Comparison of ENCODE assay signal across 7 cellular contexts in the genomic region with DNA sequence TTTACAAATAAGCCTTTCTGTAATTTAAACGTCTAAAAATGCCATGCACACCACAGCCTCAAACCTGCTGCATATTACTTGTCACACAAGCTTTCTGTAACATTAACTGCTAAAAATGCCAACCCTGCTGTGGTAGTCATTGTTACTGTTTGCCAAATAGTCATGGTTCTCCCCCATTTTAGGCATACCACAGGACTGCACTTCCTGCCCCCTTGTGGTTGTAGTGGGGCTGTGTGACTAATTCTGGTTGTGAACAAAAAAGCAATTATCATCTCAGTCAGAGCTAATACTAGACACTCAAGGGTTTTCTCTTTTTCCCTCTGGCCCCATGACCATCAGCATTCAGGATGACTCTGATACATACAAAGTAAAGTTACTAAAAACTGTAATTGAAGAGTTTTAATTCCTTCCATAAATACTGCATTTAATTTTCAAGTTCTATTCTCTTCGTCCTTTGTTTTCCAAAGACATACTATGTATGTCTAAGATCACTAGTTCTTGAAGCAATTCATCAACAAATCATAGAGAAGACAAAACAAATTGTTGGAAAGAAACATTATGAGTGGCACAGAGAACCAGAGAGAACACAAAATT. TPM values are rescaled to one million over a fixed set of nuclear protein-coding genes. Genes with fewer than 3 reads are reported as not detected.
DNase-seq lines count a peak whose midpoint lies in the region; ATAC-seq and TF ChIP-seq lines count a peak whose summit lies in the region.

No MANE protein-coding gene starts in this region.

- H3K27me3 ChIP-seq in SU-DHL-6 (ENCODE audit: low read length), result no peaks in the 10 kb centered on the region

- TF ChIP-seq CTCF in SU-DHL-6 (IDR thresholded peaks at IDR 0.05; ENCODE audit: insufficient read depth, low read length, poor library complexity, severe bottlenecking), result peak; percentile 48

- H3K79me2 ChIP-seq in SU-DHL-6 (ENCODE audit: insufficient read depth, low read length), result no peaks in the 10 kb centered on the region

- no peak overlapping the region for H3K27ac ChIP-seq in SU-DHL-6 (ENCODE audit: low read depth, low read length)

- no peaks in the 10 kb centered on the region for H3K9me3 Mint-ChIP-seq in stimulated activated naive CD8-positive, alpha-beta T cell treated with anti-CD3 and anti-CD28 coated beads, Interleukin-15, amount 100 ng/mL, for 72 hours

- H3F3A ChIP-seq in SU-DHL-6 (ENCODE audit: insufficient read depth), result no peaks in the 10 kb centered on the region

- DNase-seq in Daoy (ENCODE audit: low read depth) (peak; percentile 77), GM19238 (ENCODE audit: insufficient read length, low spot score) (peak; percentile 11), HS-27A (ENCODE audit: low read depth) (peak; percentile 42), glomerular visceral epithelial cell (ENCODE audit: extremely low spot score) (peak; percentile 66), mucosa of gallbladder (ENCODE audit: low spot score) (no peak)
- peak in 1 of 2 donors; percentile 14 for DNase-seq in stimulated activated naive CD8-positive, alpha-beta T cell treated with anti-CD3 and anti-CD28 coated beads, Interleukin-15, amount 100 ng/mL, for 72 hours

- H3K27ac Mint-ChIP-seq in stimulated activated naive CD8-positive, alpha-beta T cell treated with anti-CD3 and anti-CD28 coated beads, Interleukin-15, amount 100 ng/mL, for 72 hours, result no peak overlapping the region

- no peak overlapping the region for H3K4me3 Mint-ChIP-seq in stimulated activated naive CD8-positive, alpha-beta T cell treated with anti-CD3 and anti-CD28 coated beads, Interleukin-15, amount 100 ng/mL, for 72 hours

- H3K9ac ChIP-seq in SU-DHL-6 (ENCODE audit: low read length), result no peak overlapping the region

- H3K9me2 ChIP-seq in SU-DHL-6 (replicated peaks; ENCODE audit: insufficient read depth, low read length), result no peaks in the 10 kb centered on the region

- H3K4me1 Mint-ChIP-seq in stimulated activated naive CD8-positive, alpha-beta T cell treated with anti-CD3 and anti-CD28 coated beads, Interleukin-15, amount 100 ng/mL, for 72 hours, result no peaks in the 10 kb centered on the region

- no peaks in the 10 kb centered on the region for H4K20me1 ChIP-seq in SU-DHL-6 (ENCODE audit: low read depth, low read length)

- H3K4me3 ChIP-seq in SU-DHL-6 (ENCODE audit: insufficient read depth, low read length, poor library complexity, severe bottlenecking), result no peak overlapping the region

- H3K9me3 ChIP-seq in SU-DHL-6 (ENCODE audit: insufficient read depth, low read length), result no peaks in the 10 kb centered on the region

- peaks cover 26% of the 10 kb centered on the region for H3K27me3 Mint-ChIP-seq in stimulated activated naive CD8-positive, alpha-beta T cell treated with anti-CD3 and anti-CD28 coated beads, Interleukin-15, amount 100 ng/mL, for 72 hours

- peak; percentile 70 for ATAC-seq in stimulated activated naive CD8-positive, alpha-beta T cell treated with anti-CD3 and anti-CD28 coated beads, Interleukin-15, amount 100 ng/mL, for 72 hours

- no peaks in the 10 kb centered on the region for H3K36me3 ChIP-seq in SU-DHL-6 (ENCODE audit: low read length)

- no peak overlapping the region for H3K4me2 ChIP-seq in SU-DHL-6 (ENCODE audit: low read depth, low read length, poor library complexity, severe bottlenecking)

- H2AFZ ChIP-seq in SU-DHL-6 (ENCODE audit: low read depth, low read length, severe bottlenecking), result no peak overlapping the region

RNA-seq across cellular contexts. Expression of gene SLC35F4, which starts 5.7 kb away (rescaled TPM):
- total RNA-seq in Daoy (2014; rRNA removed; shearing (Covaris generic)), result not detected in 2 replicates
- not detected for total RNA-seq in mucosa of gallbladder
